ENCODE assay signal across 12 cellular contexts in genomic region chr21:17461014-17461413, GRCh38. TPM values are rescaled to one million over a fixed set of nuclear protein-coding genes. Genes with fewer than 3 reads are reported as not detected.
DNase-seq lines count a peak whose midpoint lies in the region; ATAC-seq and TF ChIP-seq lines count a peak whose summit lies in the region.
"Had no signal": no experiment of that assay in that cellular context is flagged by ENCODE, and none has a peak within 500 bp of the region (broad histone marks: within the 10 kb centered on the region; RNA-seq: fewer than 3 reads in every experiment).

No MANE protein-coding gene starts in this region.

- no peak for TF ChIP-seq CTCF in epithelial cell of esophagus (IDR thresholded peaks at IDR 0.05; ENCODE audit: insufficient read depth, low read depth, low read length, missing control alignments)
- no peak for TF ChIP-seq CTCF in Peyer's patch (IDR thresholded peaks at IDR 0.05)

- H3K27me3 ChIP-seq in Peyer's patch: no peaks in the 10 kb centered on the region
- H3K27me3 ChIP-seq: BLaER1, SJSA1 had no signal

- no peaks in the 10 kb centered on the region for H3K36me3 ChIP-seq in Peyer's patch
- H3K36me3 ChIP-seq: BLaER1, SJSA1 had no signal

- H3K9me3 ChIP-seq in Peyer's patch: no peaks in the 10 kb centered on the region
- H3K9me3 ChIP-seq: BLaER1, SJSA1 had no signal

- DNase-seq in A172 (ENCODE audit: low spot score): peak; percentile 57
- peak; percentile 73 for DNase-seq in NCI-H226
- peak; percentile 72 for DNase-seq in epithelial cell of esophagus (ENCODE audit: low read depth)
- DNase-seq in medulla oblongata (ENCODE audit: extremely low spot score): peak; percentile 53
- DNase-seq in Peyer's patch: no peak
- no peak for DNase-seq in stimulated activated naive CD4-positive, alpha-beta T cell (lab: John Stamatoyannopoulos, UW)
- DNase-seq: activated T-cell treated with anti-CD3 and anti-CD28 coated beads, Interleukin-2, amount 50 U/mL, for 4 hours had no signal

- peaks cover 0 to 14% (median 0%) of the 10 kb centered on the region in 4 donors for H3K4me1 ChIP-seq in Peyer's patch
- H3K4me1 ChIP-seq: SJSA1 had no signal

- TF ChIP-seq POLR2A in Peyer's patch (IDR thresholded peaks at IDR 0.05): no peak

- H3K4me3 ChIP-seq in epithelial cell of esophagus (ENCODE audit: low read length): no peak overlapping the region
- no peak overlapping the region for H3K4me3 ChIP-seq in Peyer's patch
- H3K4me3 ChIP-seq: BLaER1, SJSA1 had no signal

- ATAC-seq in GM19324 (IDR thresholded peaks at IDR 0.05; ENCODE audit: low FRiP score, unreplicated experiment): no peak
- ATAC-seq in GM18861 (IDR thresholded peaks at IDR 0.05; ENCODE audit: unreplicated experiment): no peak
- ATAC-seq: activated T-cell treated with anti-CD3 and anti-CD28 coated beads, Interleukin-2, amount 50 U/mL, for 4 hours; natural killer cell treated with Interleukin-12 subunit alpha and Interleukin-12 subunit beta and Interleukin-15 and Interleukin-18, amount 100 ng/mL, for 72 hours had no signal

- peak overlapping the region in 2 of 4 donors; percentile 71 to 73 for H3K27ac ChIP-seq in Peyer's patch
- H3K27ac ChIP-seq: BLaER1, SJSA1 had no signal

RNA-seq across cellular contexts. Expression of gene CXADR, which starts 51.8 kb away (rescaled TPM):
- 4.3 and 5.3 TPM in 2 replicates for total RNA-seq in A172 (2014; rRNA removed; shearing (Covaris generic))
- 100 to 1,000 TPM in 3 of 4 donors, 1 to 10 TPM in 1; 5.0 to 198 (median 106) TPM for total RNA-seq in Peyer's patch
- total RNA-seq: natural killer cell treated with Interleukin-12 subunit alpha and Interleukin-12 subunit beta and Interleukin-15 and Interleukin-18, amount 100 ng/mL, for 72 hours had no signal

Comparison
In these comparisons a context has a peak if more than half of its experiments do, and no peak if none do; other contexts are left out.
1. DNase-seq: peak in A172 (single experiment), NCI-H226 (single experiment), epithelial cell of esophagus (single experiment) and medulla oblongata (single experiment); none in Peyer's patch (0 of 3) and stimulated activated naive CD4-positive, alpha-beta T cell (0 of 6).